In genomic region chr2:109402180-109402579, GRCh38 we compare ENCODE assay signal across 21 cellular contexts.
DNase-seq lines count a peak whose midpoint lies in the region; ATAC-seq and TF ChIP-seq lines count a peak whose summit lies in the region.
"Had no signal": no experiment of that assay in that cellular context is flagged by ENCODE, and none has a peak within 500 bp of the region (broad histone marks: within the 10 kb centered on the region; RNA-seq: fewer than 3 reads in every experiment).

No MANE protein-coding gene starts in this region.

- H3K9me3 ChIP-seq in mesenchymal stem cell (ENCODE audit: control insufficient read depth, low read length) (no peaks in the 10 kb centered on the region), adrenal gland (replicated peaks in 1 of 3) (no peaks in the 10 kb centered on the region)
- H3K9me3 ChIP-seq: neutrophil, testis had no signal

- no peak for TF ChIP-seq CTCF in adrenal gland (IDR thresholded peaks at IDR 0.05)

- peak overlapping the region in 1 of 2 experiments; percentile 25 for H3K18ac ChIP-seq in mesenchymal stem cell (ENCODE audit: low read depth in 1 of 2, low read length in 2 of 2)

- WGBS in mesenchymal stem cell: 82% methylated on average over 8 of the region's 8 CpGs
- 79 to 93% (median 83%) methylated on average over 5 to 8 of the region's 8 CpGs for WGBS in adrenal gland, 4 donors

- no peak overlapping the region for H3K4ac ChIP-seq in mesenchymal stem cell (ENCODE audit: low read depth in 1 of 2, low read length in 2 of 2)

- no peak for TF ChIP-seq POLR2A in adrenal gland (IDR thresholded peaks at IDR 0.05)

- H3K27ac ChIP-seq in mesenchymal stem cell (ENCODE audit: low read length, poor library complexity, severe bottlenecking) (no peak overlapping the region), adrenal gland (no peak overlapping the region)
- H3K27ac ChIP-seq: neutrophil, SK-N-MC, testis had no signal

- peaks cover 2% of the 10 kb centered on the region for H3K79me1 ChIP-seq in mesenchymal stem cell (replicated peaks; ENCODE audit: low read length, poor library complexity, severe bottlenecking)

- no peak overlapping the region for H4K8ac ChIP-seq in mesenchymal stem cell (ENCODE audit: low read length)

- H2BK12ac ChIP-seq in mesenchymal stem cell (ENCODE audit: low read length in 2 of 2): no peak overlapping the region

- no peak overlapping the region for H3K4me2 ChIP-seq in mesenchymal stem cell (ENCODE audit: low read length, poor library complexity, severe bottlenecking)

- DNase-seq in A172 (ENCODE audit: low spot score) (peak; percentile 51), EL (peak; percentile 36), SW480 (ENCODE audit: low spot score) (peak; percentile 95), mesenchymal stem cell (peak; percentile 32), SHP77 treated with DMSO at 0.1 percent for 48 hours (lab: John Stamatoyannopoulos, UW) (no peak), cerebellum (ENCODE audit: low spot score) (no peak), adrenal gland (no peak)
- DNase-seq: activated CD4-positive, CD25-positive, alpha-beta regulatory T cell treated with anti-CD3 and anti-CD28 coated beads, Interleukin-2, amount 50 U/mL, for 72 hours; CD4-positive, alpha-beta memory T cell; central memory CD4-positive, alpha-beta T cell; erythroblast; NCI-H2227 treated with DMSO at 0.1 percent for 48 hours; NCI-H774; PC-3; retina; T-helper 9 cell; testis had no signal

- H2BK120ac ChIP-seq in mesenchymal stem cell (ENCODE audit: low read depth, low read length): no peak overlapping the region

- no peak overlapping the region for H2AK5ac ChIP-seq in mesenchymal stem cell (ENCODE audit: low read length, severe bottlenecking)

- peak overlapping the region in 1 of 2 experiments; percentile 3 for H3K14ac ChIP-seq in mesenchymal stem cell (ENCODE audit: low read length in 2 of 2)

- no peak for ATAC-seq in HG02642 (IDR thresholded peaks at IDR 0.05; ENCODE audit: poor library complexity, unreplicated experiment)
- ATAC-seq: left lobe of liver, PC-3 had no signal

- peak overlapping the region; percentile 80 for H2BK15ac ChIP-seq in mesenchymal stem cell (ENCODE audit: low read depth, poor library complexity, severe bottlenecking)

- H2BK5ac ChIP-seq in mesenchymal stem cell (ENCODE audit: low read depth, low read length, poor library complexity, severe bottlenecking): no peak overlapping the region

- peaks cover 12 to 20% of the 10 kb centered on the region in 2 experiments for H3K36me3 ChIP-seq in mesenchymal stem cell (ENCODE audit: control insufficient read depth in 1 of 2, insufficient read depth in 2 of 2, low read depth in 1 of 2, low read length in 2 of 2)
- no peaks in the 10 kb centered on the region for H3K36me3 ChIP-seq in adrenal gland (replicated peaks in 1 of 2)

- no peak overlapping the region for H2AFZ ChIP-seq in mesenchymal stem cell (ENCODE audit: low read depth, low read length)

- intact Hi-C loops in adrenal gland (cut with DNase I): no loop called here

- no peak overlapping the region for H3K9ac ChIP-seq in mesenchymal stem cell (ENCODE audit: low read length)

- H3K4me1 ChIP-seq in mesenchymal stem cell (ENCODE audit: control insufficient read depth, insufficient read depth, low read depth, low read length) (peaks cover 33% of the 10 kb centered on the region), adrenal gland (replicated peaks in 1 of 2) (no peaks in the 10 kb centered on the region)
- H3K4me1 ChIP-seq: testis had no signal

- H3K4me3 ChIP-seq in mesenchymal stem cell (ENCODE audit: insufficient read depth in 1 of 2, low read depth in 1 of 2, low read length in 2 of 2): no peak overlapping the region
- H3K4me3 ChIP-seq in adrenal gland: no peak overlapping the region
- H3K4me3 ChIP-seq: SK-N-MC, testis had no signal

- no peak overlapping the region for H4K91ac ChIP-seq in mesenchymal stem cell (ENCODE audit: low read length)

- H3K23ac ChIP-seq in mesenchymal stem cell (ENCODE audit: low read length in 2 of 2): no peak overlapping the region

- H3K27me3 ChIP-seq in mesenchymal stem cell (ENCODE audit: control insufficient read depth in 1 of 2, insufficient read depth in 1 of 2, low read length in 2 of 2) (no peaks in the 10 kb centered on the region), adrenal gland (no peaks in the 10 kb centered on the region)
- H3K27me3 ChIP-seq: testis had no signal

Comparison
In these comparisons a context has a peak if more than half of its experiments do, and no peak if none do; other contexts are left out.
1. DNase-seq: peak in A172 (single experiment), EL (single experiment), SW480 (single experiment) and mesenchymal stem cell (single experiment); none in SHP77 treated with DMSO at 0.1 percent for 48 hours (single experiment), cerebellum (single experiment) and adrenal gland (0 of 7).